ENCODE assay signal across 19 cellular contexts in the genomic region with DNA sequence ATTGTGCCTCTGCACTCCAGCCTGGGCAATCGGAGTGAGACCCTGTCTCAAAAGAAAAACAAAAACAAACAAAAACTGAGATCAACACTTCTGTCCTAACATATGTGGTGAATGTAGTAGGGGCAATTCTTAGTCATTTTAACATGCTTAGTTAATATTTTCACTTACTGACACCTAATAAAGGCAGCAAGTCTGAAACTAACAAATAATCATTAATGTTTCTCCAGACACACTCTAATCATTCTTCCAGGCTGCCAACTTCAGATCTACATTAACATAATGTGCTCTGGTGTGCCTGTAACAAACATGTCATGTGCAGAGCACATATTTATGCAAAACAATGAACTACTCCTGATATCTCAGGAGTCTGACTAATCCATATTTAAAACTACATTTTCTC. TPM values are rescaled to one million over a fixed set of nuclear protein-coding genes. Genes with fewer than 3 reads are reported as not detected.
A peak's percentile ranks its signal among the peaks of the same experiment; 100 is the strongest.
DNase-seq lines count a peak whose midpoint lies in the region; ATAC-seq and TF ChIP-seq lines count a peak whose summit lies in the region.
"Had no signal": no experiment of that assay in that cellular context is flagged by ENCODE, and none has a peak within 500 bp of the region (broad histone marks: within the 10 kb centered on the region; RNA-seq: fewer than 3 reads in every experiment).

No MANE protein-coding gene starts in this region.

- H3K9me3 Mint-ChIP-seq in naive thymus-derived CD4-positive, alpha-beta T cell = peaks cover 0 to 2% (median 0%) of the 10 kb centered on the region in 11 donors
- H3K9me3 Mint-ChIP-seq in stimulated activated naive B cell treated with anti-CD40 and anti-IgM and Interleukin-4, amounts not matched to agents 10 μg/mL and 1 μg/mL and 100 μg/mL, for 72 hours = no peaks in the 10 kb centered on the region

- no peaks in the 10 kb centered on the region for H3K9me3 ChIP-seq in naive thymus-derived CD4-positive, alpha-beta T cell (ENCODE audit: control insufficient read depth in 2 of 3, low read length in 3 of 3)
- H3K9me3 ChIP-seq: BE2C, SK-N-SH had no signal

- H3K27ac ChIP-seq in naive thymus-derived CD4-positive, alpha-beta T cell (ENCODE audit: low read depth, low read length) = no peak overlapping the region
- H3K27ac ChIP-seq in coronary artery = no peak overlapping the region

- intact Hi-C loops in naive thymus-derived CD4-positive, alpha-beta T cell (cut with micrococcal nuclease) = no loop called here

- H3K27me3 Mint-ChIP-seq in naive thymus-derived CD4-positive, alpha-beta T cell = no peaks in the 10 kb centered on the region
- H3K27me3 Mint-ChIP-seq in stimulated activated naive B cell treated with anti-CD40 and anti-IgM and Interleukin-4, amounts not matched to agents 10 μg/mL and 1 μg/mL and 100 μg/mL, for 72 hours = no peaks in the 10 kb centered on the region

- H3K27ac Mint-ChIP-seq in naive thymus-derived CD4-positive, alpha-beta T cell = peak overlapping the region in 6 of 9 donors; percentile 10 to 50 (median 29)
- no peak overlapping the region for H3K27ac Mint-ChIP-seq in stimulated activated naive B cell treated with anti-CD40 and anti-IgM and Interleukin-4, amounts not matched to agents 10 μg/mL and 1 μg/mL and 100 μg/mL, for 72 hours

- TF ChIP-seq CTCF in coronary artery (IDR thresholded peaks at IDR 0.05) (no peak), omental fat pad (IDR thresholded peaks at IDR 0.05) (no peak)

- H3K36me3 ChIP-seq in naive thymus-derived CD4-positive, alpha-beta T cell (ENCODE audit: control insufficient read depth in 2 of 3, insufficient read depth in 3 of 3, low read length in 3 of 3) = no peaks in the 10 kb centered on the region
- H3K36me3 ChIP-seq: BE2C had no signal

- CTCF ChIA-PET in naive thymus-derived CD4-positive, alpha-beta T cell (lab: Charles Lee) = interaction anchor here (0.5 to 2.5 kb wide), 2 partner anchors 11 to 46 kb away, joined by 3 to 10 read pairs; no protein-coding TSS in a partner anchor

- peaks cover 22 to 69% (median 51%) of the 10 kb centered on the region in 7 donors for H3K4me1 Mint-ChIP-seq in naive thymus-derived CD4-positive, alpha-beta T cell
- peaks cover 21 to 68% of the 10 kb centered on the region in 2 donors for H3K4me1 Mint-ChIP-seq in stimulated activated naive B cell treated with anti-CD40 and anti-IgM and Interleukin-4, amounts not matched to agents 10 μg/mL and 1 μg/mL and 100 μg/mL, for 72 hours

- H3K4me3 Mint-ChIP-seq in naive thymus-derived CD4-positive, alpha-beta T cell = no peak overlapping the region
- H3K4me3 Mint-ChIP-seq in stimulated activated naive B cell treated with anti-CD40 and anti-IgM and Interleukin-4, amounts not matched to agents 10 μg/mL and 1 μg/mL and 100 μg/mL, for 72 hours = no peak overlapping the region

- ATAC-seq in GM18907 (IDR thresholded peaks at IDR 0.05; ENCODE audit: unreplicated experiment) (peak; percentile 67), GM21423 (IDR thresholded peaks at IDR 0.05; ENCODE audit: unreplicated experiment) (peak; percentile 63), HG03354 (IDR thresholded peaks at IDR 0.05; ENCODE audit: poor library complexity, severe bottlenecking, unreplicated experiment) (peak; percentile 86), omental fat pad (ENCODE audit: low FRiP score) (no peak)
- no peak for ATAC-seq in naive thymus-derived CD4-positive, alpha-beta T cell
- ATAC-seq in stimulated activated naive B cell treated with anti-CD40 and anti-IgM and Interleukin-4, amounts not matched to agents 10 μg/mL and 1 μg/mL and 100 μg/mL, for 72 hours (replicated peaks) = no peak
- ATAC-seq: K562 had no signal

- H3K4me1 ChIP-seq in naive thymus-derived CD4-positive, alpha-beta T cell (ENCODE audit: control insufficient read depth in 2 of 2, insufficient read depth in 2 of 2, low read length in 2 of 2) = peaks cover 6 to 18% of the 10 kb centered on the region in 2 donors
- H3K4me1 ChIP-seq: BE2C had no signal

- H3K4me3 ChIP-seq in naive thymus-derived CD4-positive, alpha-beta T cell (ENCODE audit: low read length) = no peak overlapping the region
- no peak overlapping the region for H3K4me3 ChIP-seq in coronary artery
- H3K4me3 ChIP-seq: K562 had no signal

- POLR2A ChIA-PET in naive thymus-derived CD4-positive, alpha-beta T cell (lab: Charles Lee) = interaction anchor here (0.6 to 1.6 kb wide), 2 partner anchors 11 to 1722 kb away, joined by 3 to 5 read pairs; no protein-coding TSS in a partner anchor

- DNase-seq in naive thymus-derived CD4-positive, alpha-beta T cell = no peak
- no peak for DNase-seq in stimulated activated naive B cell treated with anti-CD40 and anti-IgM and Interleukin-4, amounts not matched to agents 10 μg/mL and 1 μg/mL and 100 μg/mL, for 72 hours
- DNase-seq in coronary artery (ENCODE audit: low spot score) = no peak
- DNase-seq in omental fat pad (ENCODE audit: low spot score) = no peak
- DNase-seq in NCI-H226 = no peak
- DNase-seq: BE2C, DMS 273 treated with DMSO at 0.1 percent for 48 hours, GOT3, NCI-H146, NCI-H345, Right ventricle myocardium superior, SK-N-SH, T-helper 1 cell had no signal

- H3K36me3 Mint-ChIP-seq in naive thymus-derived CD4-positive, alpha-beta T cell = peaks cover 0 to 32% (median 10%) of the 10 kb centered on the region in 5 donors
- peaks cover 26 to 56% of the 10 kb centered on the region in 2 donors for H3K36me3 Mint-ChIP-seq in stimulated activated naive B cell treated with anti-CD40 and anti-IgM and Interleukin-4, amounts not matched to agents 10 μg/mL and 1 μg/mL and 100 μg/mL, for 72 hours

- H3K27me3 ChIP-seq in naive thymus-derived CD4-positive, alpha-beta T cell (ENCODE audit: control insufficient read depth in 2 of 2, insufficient read depth in 2 of 2, low read length in 2 of 2) = no peaks in the 10 kb centered on the region
- H3K27me3 ChIP-seq: BE2C had no signal

RNA-seq across cellular contexts. Expression of a gene that starts 6.0 kb away (rescaled TPM):
- total RNA-seq in naive thymus-derived CD4-positive, alpha-beta T cell = 10 to 100 TPM in 4 of 5 experiments, 1 to 10 TPM in 1; 7.1 to 33.9 (median 29.3) TPM
- polyA plus RNA-seq in naive thymus-derived CD4-positive, alpha-beta T cell = 10 to 100 TPM; 28.3 to 33.0 TPM
- total RNA-seq in omental fat pad = 10 to 100 TPM; 12.2 to 37.8 (median 26.1) TPM

RNA-seq across cellular contexts. Expression of a gene that starts 18.0 kb away (rescaled TPM):
- total RNA-seq in naive thymus-derived CD4-positive, alpha-beta T cell = not detected
- polyA plus RNA-seq in naive thymus-derived CD4-positive, alpha-beta T cell = under 1 TPM; 0.15 to 0.21 TPM
- not detected for total RNA-seq in omental fat pad
- total RNA-seq: Daoy, K562 had no signal
- polyA plus RNA-seq: AG04450, K562, SK-N-SH had no signal

RNA-seq across cellular contexts. Expression of a gene that starts 33.3 kb away (rescaled TPM):
- total RNA-seq in naive thymus-derived CD4-positive, alpha-beta T cell = 10 to 100 TPM in 3 of 5 experiments, not detected in 2; 14.5 to 28.7 (median 16.6) TPM
- 10 to 100 TPM in 1 of 2 donors, not detected in 1; 12.4 TPM for polyA plus RNA-seq in naive thymus-derived CD4-positive, alpha-beta T cell
- total RNA-seq in omental fat pad = not detected
- total RNA-seq: Right ventricle myocardium superior had no signal
- polyA plus RNA-seq: AG04450, SK-N-SH had no signal

Comparison
In these comparisons a context has a peak if more than half of its experiments do, and no peak if none do; other contexts are left out.
1. ATAC-seq: peak in GM18907 (single experiment), GM21423 (single experiment) and HG03354 (single experiment); none in naive thymus-derived CD4-positive, alpha-beta T cell (single experiment), stimulated activated naive B cell treated with anti-CD40 and anti-IgM and Interleukin-4, amounts not matched to agents 10 μg/mL and 1 μg/mL and 100 μg/mL, for 72 hours (0 of 2) and omental fat pad (single experiment).